In the genomic region with DNA sequence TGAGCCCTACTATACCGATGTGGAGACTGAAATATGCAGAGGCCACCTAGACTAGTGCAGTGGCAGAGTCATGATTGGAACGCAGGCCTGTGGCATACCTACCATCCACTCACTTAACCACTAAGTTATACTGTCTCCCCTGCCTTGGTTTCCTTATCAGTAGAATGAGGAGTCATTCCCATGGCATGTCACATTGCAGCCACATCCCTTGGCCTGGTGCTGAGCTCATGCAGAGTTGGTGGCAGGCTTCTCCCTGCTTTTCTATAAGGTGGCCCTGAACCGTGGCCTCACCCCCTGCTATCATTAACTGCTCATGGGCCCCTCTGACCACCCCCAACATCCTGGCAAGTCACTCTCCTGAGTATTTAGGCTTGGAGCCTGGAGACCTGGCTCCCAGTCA, we compare ENCODE assay signal across 25 cellular contexts.
DNase-seq lines count a peak whose midpoint lies in the region; ATAC-seq and FAIRE-seq lines count a peak whose summit lies in the region.
"Had no signal": no experiment of that assay in that cellular context is flagged by ENCODE, and none has a peak within 500 bp of the region (broad histone marks: within the 10 kb centered on the region; RNA-seq: fewer than 3 reads in every experiment).

No MANE protein-coding gene starts in this region.

- no peaks in the 10 kb centered on the region for H3K9me3 ChIP-seq in right cardiac atrium (ENCODE audit: control insufficient read depth, low read length)
- no peaks in the 10 kb centered on the region for H3K9me3 ChIP-seq in SJSA1 (replicated peaks)

- ATAC-seq in left ventricle myocardium superior (peak; percentile 35), right cardiac atrium (no peak), HG03442 (IDR thresholded peaks at IDR 0.05; ENCODE audit: unreplicated experiment) (no peak), HG03469 (IDR thresholded peaks at IDR 0.05; ENCODE audit: unreplicated experiment) (no peak)
- ATAC-seq: left colon; SK-N-SH treated with all-trans-retinoic acid at 6 μM for 48 hours; stimulated activated effector memory CD8-positive, alpha-beta T cell treated with anti-CD3 and anti-CD28 coated beads, Interleukin-12 subunit alpha, Interleukin-12 subunit beta, amount 100 ng/mL, for 72 hours had no signal

- H3K27ac ChIP-seq in right cardiac atrium (ENCODE audit: low read length) (no peak overlapping the region), SJSA1 (peak overlapping the region; percentile 50)
- H3K27ac ChIP-seq: 22Rv1, coronary artery had no signal

- no peak overlapping the region for H3K4me3 ChIP-seq in right cardiac atrium (ENCODE audit: low read length)
- H3K4me3 ChIP-seq in SJSA1, result no peak overlapping the region
- H3K4me3 ChIP-seq: coronary artery had no signal

- H3K4me1 ChIP-seq in right cardiac atrium (ENCODE audit: control insufficient read depth, insufficient read depth, low read length), result no peaks in the 10 kb centered on the region
- H3K4me1 ChIP-seq in SJSA1 (replicated peaks), result peaks cover 33% of the 10 kb centered on the region

- no peak for DNase-seq in left ventricle myocardium superior
- DNase-seq in right cardiac atrium, result no peak
- peak; percentile 66 to 77 for DNase-seq in SJSA1 (ENCODE audit: low read depth in 1 of 2, low spot score in 2 of 2)
- peak; percentile 90 for DNase-seq in glomerular visceral epithelial cell (ENCODE audit: extremely low spot score)
- DNase-seq in urothelium cell line (ENCODE audit: low spot score), result peak; percentile 50
- DNase-seq in activated gamma-delta T cell treated with Interleukin-2 at 50 U/mL for 16 hours, result no peak
- DNase-seq: activated CD4-positive, alpha-beta T cell treated with anti-CD3 and anti-CD28 coated beads, Interleukin-2, amount 50 U/mL, for 1 hour; activated naive CD4-positive, alpha-beta T cell; aorta; DND-41; foreskin fibroblast; H9; left colon; NCI-H1436; NCI-H2171 treated with DMSO at 0.1 percent for 48 hours; NCI-H774; stimulated activated CD4-positive, alpha-beta T cell treated with anti-CD3 and anti-CD28 coated beads, Interleukin-15, amount 100 ng/mL, for 24 hours had no signal

- H3K27me3 ChIP-seq in right cardiac atrium (ENCODE audit: control insufficient read depth, insufficient read depth), result no peaks in the 10 kb centered on the region
- H3K27me3 ChIP-seq in SJSA1 (replicated peaks), result no peaks in the 10 kb centered on the region

- peaks cover 9% of the 10 kb centered on the region; the same call in 1 of the 2 replicates for H3K36me3 ChIP-seq in SJSA1

- intact Hi-C loops in left ventricle myocardium superior (cut with micrococcal nuclease), result no loop called here
- intact Hi-C loops in right cardiac atrium (cut with DNase I), result no loop called here

- WGBS in right cardiac atrium, result 88% methylated on average over 3 of the region's 3 CpGs

- FAIRE-seq in urothelium cell line (lab: Jason Lieb, UNC), result peak; percentile 87
- FAIRE-seq: GM19239, HTR-8/SVneo had no signal

Comparison
In these comparisons a context has a peak if more than half of its experiments do, and no peak if none do; other contexts are left out.
1. DNase-seq: peak in SJSA1 (2 of 2), glomerular visceral epithelial cell (single experiment) and urothelium cell line (single experiment); none in left ventricle myocardium superior (single experiment), right cardiac atrium (0 of 3) and activated gamma-delta T cell treated with Interleukin-2 at 50 U/mL for 16 hours (single experiment).